8 cellular contexts compared by ENCODE assay signal in the genomic region with DNA sequence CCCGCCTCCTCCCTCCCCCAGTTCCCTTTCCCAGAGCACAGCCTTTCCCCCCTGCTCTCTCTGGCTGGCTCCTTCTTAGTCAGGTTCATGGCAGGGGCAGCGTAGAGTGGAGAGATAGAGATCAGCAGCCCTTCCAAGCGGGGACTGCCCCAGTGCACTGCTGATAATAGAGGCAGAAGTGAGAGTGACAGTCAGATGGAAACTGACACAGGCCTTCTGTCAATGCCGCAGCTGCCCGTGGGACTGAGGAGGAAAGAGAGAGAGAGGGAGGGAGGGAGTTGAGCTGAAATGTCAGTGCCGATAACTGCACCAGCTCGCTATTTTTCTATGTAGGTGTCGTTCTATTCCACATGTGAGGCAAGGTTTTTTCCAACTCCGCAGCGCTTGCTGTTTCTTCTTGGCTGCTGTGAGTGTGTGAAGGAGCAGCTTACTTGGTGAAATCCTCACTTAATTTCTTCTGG.
DNase-seq lines count a peak whose midpoint lies in the region; ATAC-seq and TF ChIP-seq lines count a peak whose summit lies in the region.

No MANE protein-coding gene starts in this region.

- ATAC-seq in GM18499 (IDR thresholded peaks at IDR 0.05; ENCODE audit: insufficient read depth, unreplicated experiment) = peak; percentile 100
- peak; percentile 100 for ATAC-seq in GM21526 (IDR thresholded peaks at IDR 0.05; ENCODE audit: low FRiP score, unreplicated experiment)

- no peaks in the 10 kb centered on the region for H3K9me3 Mint-ChIP-seq in nephron progenitor cell

- DNase-seq in dorsolateral prefrontal cortex = peak; percentile 12 to 72 (median 58)
- peak; percentile 32 for DNase-seq in nephron progenitor cell
- DNase-seq in AML-193 (lab: John Stamatoyannopoulos, UW) = no peak
- DNase-seq in NCI-H2107 treated with DMSO at 0.1 percent for 48 hours (lab: John Stamatoyannopoulos, UW; ENCODE audit: unreplicated experiment) = no peak
- DNase-seq in NCI-H1105 (lab: John Stamatoyannopoulos, UW) = no peak

- H3K9ac ChIP-seq in HUES48 (ENCODE audit: low read depth, low read length) = no peak overlapping the region

- no peaks in the 10 kb centered on the region for H3K27me3 ChIP-seq in HUES48 (ENCODE audit: control insufficient read depth, insufficient read depth, low read length)
- H3K27me3 ChIP-seq in dorsolateral prefrontal cortex = no peaks in the 10 kb centered on the region

- no peak overlapping the region for H3K27ac ChIP-seq in HUES48 (ENCODE audit: low read depth, low read length)
- H3K27ac ChIP-seq in dorsolateral prefrontal cortex = peak overlapping the region in 57 of 59 donors; percentile 17 to 85 (median 73)

- H3K9me3 ChIP-seq in HUES48 (ENCODE audit: control insufficient read depth, insufficient read depth, low read length) = no peaks in the 10 kb centered on the region

- TF ChIP-seq CTCF in dorsolateral prefrontal cortex (IDR thresholded peaks at IDR 0.05 in 54 of 56, conservative IDR thresholded peaks at IDR 0.05 in 2 of 56; ENCODE audit: low read depth in 1 of 56, partially characterized antibody in 56 of 56) (no peak), nephron progenitor cell (IDR thresholded peaks at IDR 0.05) (no peak)

- H3K4me1 ChIP-seq in HUES48 (ENCODE audit: control insufficient read depth, insufficient read depth, low read length) = peaks cover 9% of the 10 kb centered on the region; the same call in 1 of the 2 replicates

- intact Hi-C loops in dorsolateral prefrontal cortex (cut with DNase I) = loop anchor here in 1 of 2 donors (5.0 kb wide), 1 partner anchor 42 kb away; no protein-coding TSS in a partner anchor

- H3K27ac Mint-ChIP-seq in nephron progenitor cell = no peak overlapping the region

- no peaks in the 10 kb centered on the region for H3K4me1 Mint-ChIP-seq in nephron progenitor cell

- no peak overlapping the region for H3K4me3 Mint-ChIP-seq in nephron progenitor cell

- no peaks in the 10 kb centered on the region for H3K36me3 Mint-ChIP-seq in nephron progenitor cell (ENCODE audit: low read depth)

- H3K36me3 ChIP-seq in HUES48 (ENCODE audit: control insufficient read depth, insufficient read depth, low read length) = no peaks in the 10 kb centered on the region

- peak overlapping the region; percentile 35 for H3K4me3 ChIP-seq in HUES48 (ENCODE audit: low read depth, low read length)
- H3K4me3 ChIP-seq in dorsolateral prefrontal cortex = peak overlapping the region; percentile 28 to 74 (median 60)

- no peaks in the 10 kb centered on the region for H3K27me3 Mint-ChIP-seq in nephron progenitor cell (ENCODE audit: low read depth, poor library complexity)

Comparison
In these comparisons a context has a peak if more than half of its experiments do, and no peak if none do; other contexts are left out.
1. DNase-seq: peak in dorsolateral prefrontal cortex (10 of 10) and nephron progenitor cell (single experiment); none in AML-193 (0 of 2), NCI-H2107 treated with DMSO at 0.1 percent for 48 hours (single experiment) and NCI-H1105 (single experiment).